8 cellular contexts compared by ENCODE assay signal in genomic region chr22:50270302-50271010, GRCh38. TPM values are rescaled to one million over a fixed set of nuclear protein-coding genes. Genes with fewer than 3 reads are reported as not detected.
A peak's percentile ranks its signal among the peaks of the same experiment; 100 is the strongest.
DNase-seq lines count a peak whose midpoint lies in the region; ATAC-seq, FAIRE-seq and TF ChIP-seq lines count a peak whose summit lies in the region.

MAPK11 (minus strand) TSS chr22:50270380; CDS start chr22:50270292, 88 bp downstream.

- peak within 1 kb of the TSS; percentile 64 to 78 for H3K4me3 Mint-ChIP-seq in CD14-positive monocyte
- H3K4me3 Mint-ChIP-seq in type B pancreatic cell, result peak within 1 kb of the TSS; percentile 80

- H3K9me3 Mint-ChIP-seq in CD14-positive monocyte (peaks cover 0 to 27% (median 7%) of the 10 kb centered on the region in 7 donors), type B pancreatic cell (no peaks in the 10 kb centered on the region)

- peak; percentile 36 to 74 (median 64) for ATAC-seq in pancreas
- ATAC-seq in HG03442 (IDR thresholded peaks at IDR 0.05; ENCODE audit: unreplicated experiment), result no peak

- no peak for FAIRE-seq in pancreas (lab: Jason Lieb, UNC)

- CTCF ChIA-PET in HEK293 (lab: Yijun Ruan, JAX), result interaction anchor here (2.7 kb wide), 1 partner anchor 18 kb away, joined by 12 read pairs; no protein-coding TSS in a partner anchor

- 1% methylated on average over 62 to 77 of the region's 77 CpGs for WGBS in pancreas, 2 donors

- intact Hi-C loops in CD14-positive monocyte (cut with micrococcal nuclease), result no loop called here
- intact Hi-C loops in head of caudate nucleus (cut with DNase I), result no loop called here
- intact Hi-C loops in pancreas (cut with DNase I), result loop anchor here in 1 of 3 donors (10.0 kb wide), 1 partner anchor 54 kb away; the partner anchor contains the start of gene DENND6B

- POLR2A ChIA-PET in HEK293 (lab: Yijun Ruan, JAX), result interaction anchor here (0.7 to 1.9 kb wide), 2 partner anchors 7 to 46 kb away, joined by 3 to 12 read pairs; no protein-coding TSS in a partner anchor

- peak; percentile 68 for DNase-seq in CD14-positive monocyte (ENCODE audit: low spot score)
- DNase-seq in SJSA1 (ENCODE audit: low read depth in 1 of 2, low spot score in 2 of 2), result peak; percentile 67 to 77
- peak; percentile 73 for DNase-seq in activated naive CD4-positive, alpha-beta T cell treated with anti-CD3 and anti-CD28 coated beads, Interleukin-2, amount 50 U/mL, for 16 hours
- DNase-seq in head of caudate nucleus, result peak in 37 of 42 donors; percentile 44 to 81 (median 60)
- DNase-seq in pancreas, result peak; percentile 66 to 93 (median 76)
- DNase-seq in type B pancreatic cell (ENCODE audit: extremely low spot score, unreplicated experiment), result no peak

- H3K27ac ChIP-seq in HEK293 (ENCODE audit: extremely low read depth, low read depth, low read length), result peak within 1 kb of the TSS; percentile 64
- H3K27ac ChIP-seq in SJSA1, result no peak within 1 kb of the TSS
- H3K27ac ChIP-seq in pancreas, result no peak within 1 kb of the TSS

- H3K4me1 ChIP-seq in HEK293 (ENCODE audit: control insufficient read depth, insufficient read depth, low read length) (peaks cover 14% of the 10 kb centered on the region), SJSA1 (replicated peaks) (peaks cover 14% of the 10 kb centered on the region), pancreas (peaks cover 26 to 30% (median 29%) of the 10 kb centered on the region in 3 donors)

- H3K36me3 Mint-ChIP-seq in CD14-positive monocyte (peaks cover 18 to 21% of the 10 kb centered on the region in 2 donors), type B pancreatic cell (peaks cover 6% of the 10 kb centered on the region)

- peak within 1 kb of the TSS; percentile 48 for H3K4me3 ChIP-seq in HEK293 (ENCODE audit: low read depth, low read length)
- peak within 1 kb of the TSS; percentile 33 for H3K4me3 ChIP-seq in SJSA1
- peak within 1 kb of the TSS; percentile 19 to 49 (median 30) for H3K4me3 ChIP-seq in pancreas

- H3K4me1 Mint-ChIP-seq in CD14-positive monocyte (peaks cover 23% of the 10 kb centered on the region), type B pancreatic cell (ENCODE audit: unreplicated experiment) (no peaks in the 10 kb centered on the region)

- peaks cover 0 to 11% of the 10 kb centered on the region in 2 experiments; a peak in 1 of 3 replicates for H3K36me3 ChIP-seq in HEK293 (ENCODE audit: control insufficient read depth in 2 of 2, insufficient read depth in 1 of 2, low read length in 2 of 2)
- peaks cover 10% of the 10 kb centered on the region for H3K36me3 ChIP-seq in SJSA1
- H3K36me3 ChIP-seq in pancreas, result peaks cover 0 to 6% (median 5%) of the 10 kb centered on the region in 3 donors

- no peak for TF ChIP-seq CTCF in CD14-positive monocyte (IDR thresholded peaks at IDR 0.05)
- TF ChIP-seq CTCF in HEK293 (tag by site-specific recombination; IDR thresholded peaks at IDR 0.05), result 0 out of 2 replicates have a peak, but pooled peaks have one; percentile 20
- no peak for TF ChIP-seq CTCF in pancreas (IDR thresholded peaks at IDR 0.05)
- no peak for TF ChIP-seq CTCF in type B pancreatic cell (conservative IDR thresholded peaks at IDR 0.05)

- H3K27me3 Mint-ChIP-seq in CD14-positive monocyte (ENCODE audit: low read depth in 3 of 3), result peaks cover 38 to 68% (median 53%) of the 10 kb centered on the region in 3 donors
- H3K27me3 Mint-ChIP-seq in type B pancreatic cell, result peaks cover 15% of the 10 kb centered on the region

- no peak within 1 kb of the TSS for H3K27ac Mint-ChIP-seq in CD14-positive monocyte
- peak within 1 kb of the TSS; percentile 36 for H3K27ac Mint-ChIP-seq in type B pancreatic cell

- H3K27me3 ChIP-seq in SJSA1 (replicated peaks), result peaks cover 32% of the 10 kb centered on the region
- no peaks in the 10 kb centered on the region for H3K27me3 ChIP-seq in pancreas

- H3K9me3 ChIP-seq in HEK293 (ENCODE audit: control insufficient read depth, insufficient read depth, low read depth, low read length), result no peaks in the 10 kb centered on the region
- H3K9me3 ChIP-seq in SJSA1 (replicated peaks), result peaks cover 9% of the 10 kb centered on the region
- no peaks in the 10 kb centered on the region for H3K9me3 ChIP-seq in pancreas

TF ChIP-seq in HEK293, 187 proteins besides CTCF, POLR2A, EP300 and RAD21 (continues in another document):
- TF ChIP-seq ZNF792 (tag by site-specific recombination; IDR thresholded peaks at IDR 0.05), result no peak
- TF ChIP-seq KLF9 (tag by site-specific recombination; IDR thresholded peaks at IDR 0.05; ENCODE audit: low read depth), result no peak
- TF ChIP-seq ZNF175 (tag by site-specific recombination; IDR thresholded peaks at IDR 0.05), result no peak
- TF ChIP-seq ZNF677 (tag by site-specific recombination; IDR thresholded peaks at IDR 0.05), result no peak
- TF ChIP-seq GLI2 (tag by site-specific recombination; IDR thresholded peaks at IDR 0.05; ENCODE audit: borderline replicate concordance, low read depth), result no peak
- TF ChIP-seq WT1 (tag by site-specific recombination; IDR thresholded peaks at IDR 0.05), result 0 out of 2 replicates have a peak, but pooled peaks have one; percentile 29
- no peak for TF ChIP-seq TCF7L2 (IDR thresholded peaks at IDR 0.05; ENCODE audit: borderline replicate concordance, low read depth, low read length)
- TF ChIP-seq ZNF26 (tag by site-specific recombination; IDR thresholded peaks at IDR 0.05), result no peak
- TF ChIP-seq ZNF621 (tag by site-specific recombination; IDR thresholded peaks at IDR 0.05), result no peak
- no peak for TF ChIP-seq ZFP37 (tag by site-specific recombination; IDR thresholded peaks at IDR 0.05)
- peak; percentile 55 for TF ChIP-seq ZNF341 (tag by site-specific recombination; IDR thresholded peaks at IDR 0.05; ENCODE audit: low read depth)
- no peak for TF ChIP-seq ZNF391 (tag by site-specific recombination; IDR thresholded peaks at IDR 0.05; ENCODE audit: borderline replicate concordance, low read depth)
- peak; percentile 73 for TF ChIP-seq KLF1 (tag by site-specific recombination; IDR thresholded peaks at IDR 0.05)
- 0 out of 2 replicates have a peak, but pooled peaks have one; percentile 25 for TF ChIP-seq ZEB2 (tag by site-specific recombination; IDR thresholded peaks at IDR 0.05)
- no peak for TF ChIP-seq ZBTB44 (tag by site-specific recombination; IDR thresholded peaks at IDR 0.05)
- TF ChIP-seq TRIM28 (IDR thresholded peaks at IDR 0.05; ENCODE audit: borderline replicate concordance, low read length), result no peak; the same call in 1 of the 2 replicates
- no peak for TF ChIP-seq ZNF157 (tag by site-specific recombination; IDR thresholded peaks at IDR 0.05)
- no peak for TF ChIP-seq ZNF701 (tag by site-specific recombination; IDR thresholded peaks at IDR 0.05)
- no peak for TF ChIP-seq HOXA7 (CRISPR knock-in tag; IDR thresholded peaks at IDR 0.05; ENCODE audit: borderline replicate concordance)
- TF ChIP-seq ZNF571 (tag by site-specific recombination; IDR thresholded peaks at IDR 0.05), result no peak
- no peak for TF ChIP-seq MZF1 (tag by site-specific recombination; IDR thresholded peaks at IDR 0.05; ENCODE audit: borderline replicate concordance)
- no peak for TF ChIP-seq ZNF362 (tag by site-specific recombination; IDR thresholded peaks at IDR 0.05)
- no peak for TF ChIP-seq ZNF211 (tag by site-specific recombination; IDR thresholded peaks at IDR 0.05; ENCODE audit: low read depth)
- TF ChIP-seq ZBTB8A (tag by site-specific recombination; IDR thresholded peaks at IDR 0.05), result peak; percentile 90
- peak; percentile 93 for TF ChIP-seq GLIS2 (tag by site-specific recombination; IDR thresholded peaks at IDR 0.05)
- TF ChIP-seq SP2 (tag by site-specific recombination; IDR thresholded peaks at IDR 0.05), result peak; percentile 52
- 0 out of 2 replicates have a peak, but pooled peaks have one; percentile 28 for TF ChIP-seq ZXDB (tag by site-specific recombination; IDR thresholded peaks at IDR 0.05)
- TF ChIP-seq ZNF791 (tag by site-specific recombination; IDR thresholded peaks at IDR 0.05), result no peak

RNA-seq across cellular contexts. Expression of gene MAPK11, which starts in this region (rescaled TPM):
- polyA plus RNA-seq in CD14-positive monocyte (not detected), pancreas (10 to 100 TPM; 13.2 to 22.2 TPM)
- total RNA-seq in SJSA1 (2014; rRNA removed; shearing (Covaris generic)), result 1.3 and 2.2 TPM in 2 replicates
- total RNA-seq in pancreas (1 to 10 TPM; 1.3 to 3.7 (median 2.3) TPM), type B pancreatic cell (ENCODE audit: low replicate concordance) (4.0 and 7.4 TPM in 2 replicates)

Comparison
In these comparisons a context has a peak if more than half of its experiments do, and no peak if none do; other contexts are left out.
1. RNA of gene MAPK11 (polyA plus RNA-seq): 13.2 to 22.2 TPM in pancreas; not detected in CD14-positive monocyte; every median in the first group is over 10 times any median in the second.
2. Peak in DNase-seq in CD14-positive monocyte; RNA of the gene not detected or under 1 TPM.
3. Peak in every context shown above with its lines, with median percentiles within 50 percentile points of each other: H3K4me3 ChIP-seq.